ENCODE assay signal across 9 cellular contexts in genomic region chr14:22276913-22277816, GRCh38.
DNase-seq lines count a peak whose midpoint lies in the region; ATAC-seq and TF ChIP-seq lines count a peak whose summit lies in the region.
"Had no signal": no experiment of that assay in that cellular context is flagged by ENCODE, and none has a peak within 500 bp of the region (broad histone marks: within the 10 kb centered on the region; RNA-seq: fewer than 3 reads in every experiment).

No MANE protein-coding gene starts in this region.

- intact Hi-C loops in right lobe of liver (cut with DNase I) (no loop called here), thyroid gland (cut with DNase I) (no loop called here)

- no peak for ATAC-seq in CD4-positive, CD25-positive, alpha-beta regulatory T cell (ENCODE audit: low read depth in 2 of 2)
- ATAC-seq in right lobe of liver: no peak
- ATAC-seq in activated CD4-positive, CD25-positive, alpha-beta regulatory T cell treated with anti-CD3 and anti-CD28 coated beads, Interleukin-2, amount 50 U/mL, for 24 hours: no peak
- ATAC-seq: gastroesophageal sphincter had no signal

- H3K4me3 ChIP-seq in CD4-positive, CD25-positive, alpha-beta regulatory T cell (ENCODE audit: low read depth, low read length): peak overlapping the region; percentile 26
- no peak overlapping the region for H3K4me3 ChIP-seq in right lobe of liver
- H3K4me3 ChIP-seq in thyroid gland (replicated peaks in 1 of 3): no peak overlapping the region
- H3K4me3 ChIP-seq: gastroesophageal sphincter had no signal

- no peaks in the 10 kb centered on the region for H3K27me3 Mint-ChIP-seq in CD4-positive, CD25-positive, alpha-beta regulatory T cell

- H3K36me3 Mint-ChIP-seq in CD4-positive, CD25-positive, alpha-beta regulatory T cell: no peaks in the 10 kb centered on the region

- 32% methylated on average over 4 of the region's 4 CpGs for WGBS in right lobe of liver (ENCODE audit: insufficient coverage, low coverage, low lambda C conversion rate, missing lambda C conversion rate)
- 43% methylated on average over 4 of the region's 4 CpGs for WGBS in thyroid gland, 2 donors

- H3K36me3 ChIP-seq in CD4-positive, CD25-positive, alpha-beta regulatory T cell (ENCODE audit: control insufficient read depth, insufficient read depth, low read length): no peaks in the 10 kb centered on the region
- H3K36me3 ChIP-seq in right lobe of liver: no peaks in the 10 kb centered on the region
- no peaks in the 10 kb centered on the region for H3K36me3 ChIP-seq in thyroid gland
- H3K36me3 ChIP-seq: gastroesophageal sphincter had no signal

- peak overlapping the region in 1 of 4 donors; percentile 51 for H3K4me3 Mint-ChIP-seq in CD4-positive, CD25-positive, alpha-beta regulatory T cell

- peaks cover 0 to 2% (median 0%) of the 10 kb centered on the region in 4 donors for H3K4me1 Mint-ChIP-seq in CD4-positive, CD25-positive, alpha-beta regulatory T cell

- H3K27ac Mint-ChIP-seq in CD4-positive, CD25-positive, alpha-beta regulatory T cell: no peak overlapping the region

- no peaks in the 10 kb centered on the region for H3K9me3 ChIP-seq in CD4-positive, CD25-positive, alpha-beta regulatory T cell (ENCODE audit: control insufficient read depth in 2 of 2, low read length in 2 of 2)
- no peaks in the 10 kb centered on the region for H3K9me3 ChIP-seq in right lobe of liver
- no peaks in the 10 kb centered on the region for H3K9me3 ChIP-seq in thyroid gland
- H3K9me3 ChIP-seq: gastroesophageal sphincter had no signal

- no peak for DNase-seq in CD4-positive, CD25-positive, alpha-beta regulatory T cell
- DNase-seq in HT-29 (ENCODE audit: low spot score) (peak; percentile 22), amniotic epithelial cell (ENCODE audit: low read depth) (peak; percentile 16), right lobe of liver (no peak), GOT3 (lab: John Stamatoyannopoulos, UW) (no peak), thyroid gland (no peak), NCI-H774 (lab: John Stamatoyannopoulos, UW) (no peak)

- H3K27me3 ChIP-seq in CD4-positive, CD25-positive, alpha-beta regulatory T cell (ENCODE audit: control insufficient read depth, insufficient read depth, low read length): no peaks in the 10 kb centered on the region
- H3K27me3 ChIP-seq in right lobe of liver (no peaks in the 10 kb centered on the region), thyroid gland (no peaks in the 10 kb centered on the region)
- H3K27me3 ChIP-seq: gastroesophageal sphincter had no signal

- TF ChIP-seq POLR2A in right lobe of liver (IDR thresholded peaks at IDR 0.05) (no peak), thyroid gland (IDR thresholded peaks at IDR 0.05) (no peak)

- TF ChIP-seq CTCF in right lobe of liver (IDR thresholded peaks at IDR 0.05): peak; percentile 4 to 64 (median 48)
- peak in 3 of 6 experiments; percentile 9 to 57 (median 24) for TF ChIP-seq CTCF in thyroid gland (IDR thresholded peaks at IDR 0.05)

- no peaks in the 10 kb centered on the region for H3K4me1 ChIP-seq in CD4-positive, CD25-positive, alpha-beta regulatory T cell (ENCODE audit: control insufficient read depth, insufficient read depth, low read length, poor library complexity, severe bottlenecking)
- H3K4me1 ChIP-seq in right lobe of liver (no peaks in the 10 kb centered on the region), thyroid gland (no peaks in the 10 kb centered on the region)

- no peak overlapping the region for H3K27ac ChIP-seq in CD4-positive, CD25-positive, alpha-beta regulatory T cell (ENCODE audit: insufficient read depth, low read length, poor library complexity, severe bottlenecking)
- H3K27ac ChIP-seq in right lobe of liver (no peak overlapping the region), thyroid gland (no peak overlapping the region)
- H3K27ac ChIP-seq: gastroesophageal sphincter had no signal

- H3K9me3 Mint-ChIP-seq in CD4-positive, CD25-positive, alpha-beta regulatory T cell: no peaks in the 10 kb centered on the region

Comparison
In these comparisons a context has a peak if more than half of its experiments do, and no peak if none do; other contexts are left out.
1. DNase-seq: peak in HT-29 (single experiment) and amniotic epithelial cell (single experiment); none in CD4-positive, CD25-positive, alpha-beta regulatory T cell (0 of 3), right lobe of liver (0 of 3), GOT3 (single experiment), thyroid gland (0 of 2) and NCI-H774 (single experiment).